9 cellular contexts compared by ENCODE assay signal in genomic region chr5:77644443-77645157, GRCh38. TPM values are rescaled to one million over a fixed set of nuclear protein-coding genes. Genes with fewer than 3 reads are reported as not detected.
A peak's percentile ranks its signal among the peaks of the same experiment; 100 is the strongest.
DNase-seq lines count a peak whose midpoint lies in the region; FAIRE-seq and TF ChIP-seq lines count a peak whose summit lies in the region.
"Had no signal": no experiment of that assay in that cellular context is flagged by ENCODE, and none has a peak within 500 bp of the region (broad histone marks: within the 10 kb centered on the region; RNA-seq: fewer than 3 reads in every experiment).

No MANE protein-coding gene starts in this region.

- H3K27me3 Mint-ChIP-seq in astrocyte (ENCODE audit: low read depth, unreplicated experiment) (peaks cover 88% of the 10 kb centered on the region), osteocyte (ENCODE audit: unreplicated experiment) (peaks cover 93% of the 10 kb centered on the region)

- H3K9me3 ChIP-seq in HUES64 (ENCODE audit: insufficient read depth, low read depth, low read length) (no peaks in the 10 kb centered on the region), astrocyte (ENCODE audit: insufficient read depth, low read depth, low read length) (no peaks in the 10 kb centered on the region)

- peaks cover 99% of the 10 kb centered on the region for H3K27me3 ChIP-seq in HUES64 (ENCODE audit: insufficient read depth, low read length)
- peaks cover 98% of the 10 kb centered on the region for H3K27me3 ChIP-seq in astrocyte (ENCODE audit: insufficient read depth, low read length)

- peaks cover 10% of the 10 kb centered on the region for H3K4me1 ChIP-seq in HUES64 (ENCODE audit: insufficient read depth, low read length)
- peaks cover 3% of the 10 kb centered on the region for H3K4me1 ChIP-seq in astrocyte (ENCODE audit: insufficient read depth, low read length)

- H3K4me3 ChIP-seq in HUES64 (ENCODE audit: low read length) (peak overlapping the region; percentile 29), astrocyte (ENCODE audit: insufficient read depth, low read depth, low read length) (no peak overlapping the region)

- TF ChIP-seq CTCF in astrocyte (IDR thresholded peaks at IDR 0.05; ENCODE audit: insufficient read depth, low read depth, low read length): no peak
- TF ChIP-seq CTCF in osteocyte (IDR thresholded peaks at IDR 0.05): no peak

- H3K36me3 ChIP-seq in HUES64 (ENCODE audit: insufficient read depth, low read length) (no peaks in the 10 kb centered on the region), astrocyte (ENCODE audit: insufficient read depth, low read length) (no peaks in the 10 kb centered on the region)

- H3K4me1 Mint-ChIP-seq in astrocyte (ENCODE audit: low read depth, unreplicated experiment) (peaks cover 2% of the 10 kb centered on the region), osteocyte (ENCODE audit: unreplicated experiment) (peaks cover 31% of the 10 kb centered on the region)

- WGBS in HUES64: 2% methylated on average over 23 of the region's 31 CpGs

- H3K36me3 Mint-ChIP-seq in astrocyte (ENCODE audit: low read depth, unreplicated experiment): peaks cover 3% of the 10 kb centered on the region
- peaks cover 3% of the 10 kb centered on the region for H3K36me3 Mint-ChIP-seq in osteocyte (ENCODE audit: unreplicated experiment)

- DNase-seq in NCI-H748 (lab: John Stamatoyannopoulos, UW; ENCODE audit: unreplicated experiment): peak; percentile 61
- no peak for DNase-seq in NCI-H748 treated with DMSO at 0.1 percent for 48 hours (lab: John Stamatoyannopoulos, UW)
- no peak for DNase-seq in astrocyte (ENCODE audit: low read depth)
- DNase-seq in osteocyte (ENCODE audit: extremely low spot score, unreplicated experiment): no peak
- DNase-seq in HCEC 1CT: no peak
- DNase-seq in D341Med (ENCODE audit: low spot score): no peak
- no peak for DNase-seq in stimulated activated naive CD4-positive, alpha-beta T cell treated with Interleukin-2 at 50 U/mL for 16 hours (lab: John Stamatoyannopoulos, UW)

- no peaks in the 10 kb centered on the region for H3K79me2 ChIP-seq in astrocyte (ENCODE audit: insufficient read depth, low read length)

- H3K27ac Mint-ChIP-seq in astrocyte (ENCODE audit: unreplicated experiment): no peak overlapping the region
- H3K27ac Mint-ChIP-seq in osteocyte (ENCODE audit: unreplicated experiment): no peak overlapping the region

- no peak for FAIRE-seq in astrocyte (lab: Jason Lieb, UNC)

- H3K9me3 Mint-ChIP-seq in astrocyte (ENCODE audit: unreplicated experiment): peaks cover 11% of the 10 kb centered on the region
- no peaks in the 10 kb centered on the region for H3K9me3 Mint-ChIP-seq in osteocyte (ENCODE audit: unreplicated experiment)

- H3K27ac ChIP-seq in HUES64 (ENCODE audit: low read depth, low read length) (no peak overlapping the region), astrocyte (ENCODE audit: low read depth, low read length) (no peak overlapping the region)

- peaks cover 20% of the 10 kb centered on the region for H4K20me1 ChIP-seq in astrocyte (ENCODE audit: insufficient read depth, low read length)

- H2AFZ ChIP-seq in astrocyte (ENCODE audit: low read depth, low read length): no peak overlapping the region

- H3K4me2 ChIP-seq in astrocyte (ENCODE audit: low read length): peak overlapping the region; percentile 27

- H3K9ac ChIP-seq in HUES64 (ENCODE audit: low read depth, low read length): no peak overlapping the region
- H3K9ac ChIP-seq in astrocyte (ENCODE audit: low read length): no peak overlapping the region

- H3K4me3 Mint-ChIP-seq in astrocyte (ENCODE audit: unreplicated experiment) (peak overlapping the region; percentile 76), osteocyte (ENCODE audit: unreplicated experiment) (peak overlapping the region; percentile 22)

RNA-seq across cellular contexts. Expression of gene OTP, which starts 6.1 kb away (rescaled TPM):
- not detected for polyA plus RNA-seq in HUES64 (2013, experiment 1 of 2)
- polyA plus RNA-seq in HUES64 (2013, experiment 2 of 2): not detected
- 0.16 and 0.17 TPM in 2 replicates for total RNA-seq in astrocyte
- total RNA-seq in osteocyte: not detected in 2 replicates
- total RNA-seq: epithelial cell of proximal tubule had no signal
